Comparison of ENCODE assay signal across 1 cellular context in the genomic region with DNA sequence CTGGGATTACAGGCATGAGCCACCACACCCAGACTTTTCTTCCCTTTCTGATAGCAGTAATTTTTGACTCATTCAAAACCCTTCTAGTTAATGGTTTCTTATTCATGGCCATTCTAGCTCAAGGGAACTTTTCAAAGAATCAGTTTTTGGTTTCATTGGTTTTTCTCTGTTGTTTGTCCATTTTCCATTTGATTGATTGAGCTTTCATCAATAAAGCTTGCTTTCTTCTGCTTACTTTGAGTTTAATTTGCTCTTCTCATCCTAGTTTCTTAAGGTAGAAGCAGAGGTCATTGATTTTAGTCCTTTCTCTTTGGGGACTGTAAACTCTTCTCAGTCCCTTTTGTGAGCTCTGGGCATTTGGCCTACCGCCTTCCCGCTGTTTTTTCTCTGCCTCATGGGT.
TF ChIP-seq lines count a peak whose summit lies in the region.

No MANE protein-coding gene starts in this region.

TF ChIP-seq in GM12878, 131 proteins besides CTCF, POLR2A, EP300 and RAD21 (continued from another document):
- TF ChIP-seq, protein P1, sequence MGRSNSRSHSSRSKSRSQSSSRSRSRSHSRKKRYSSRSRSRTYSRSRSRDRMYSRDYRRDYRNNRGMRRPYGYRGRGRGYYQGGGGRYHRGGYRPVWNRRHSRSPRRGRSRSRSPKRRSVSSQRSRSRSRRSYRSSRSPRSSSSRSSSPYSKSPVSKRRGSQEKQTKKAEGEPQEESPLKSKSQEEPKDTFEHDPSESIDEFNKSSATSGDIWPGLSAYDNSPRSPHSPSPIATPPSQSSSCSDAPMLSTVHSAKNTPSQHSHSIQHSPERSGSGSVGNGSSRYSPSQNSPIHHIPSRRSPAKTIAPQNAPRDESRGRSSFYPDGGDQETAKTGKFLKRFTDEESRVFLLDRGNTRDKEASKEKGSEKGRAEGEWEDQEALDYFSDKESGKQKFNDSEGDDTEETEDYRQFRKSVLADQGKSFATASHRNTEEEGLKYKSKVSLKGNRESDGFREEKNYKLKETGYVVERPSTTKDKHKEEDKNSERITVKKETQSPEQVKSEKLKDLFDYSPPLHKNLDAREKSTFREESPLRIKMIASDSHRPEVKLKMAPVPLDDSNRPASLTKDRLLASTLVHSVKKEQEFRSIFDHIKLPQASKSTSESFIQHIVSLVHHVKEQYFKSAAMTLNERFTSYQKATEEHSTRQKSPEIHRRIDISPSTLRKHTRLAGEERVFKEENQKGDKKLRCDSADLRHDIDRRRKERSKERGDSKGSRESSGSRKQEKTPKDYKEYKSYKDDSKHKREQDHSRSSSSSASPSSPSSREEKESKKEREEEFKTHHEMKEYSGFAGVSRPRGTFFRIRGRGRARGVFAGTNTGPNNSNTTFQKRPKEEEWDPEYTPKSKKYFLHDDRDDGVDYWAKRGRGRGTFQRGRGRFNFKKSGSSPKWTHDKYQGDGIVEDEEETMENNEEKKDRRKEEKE (IDR thresholded peaks at IDR 0.05), result no peak
- TF ChIP-seq RFX5 (IDR thresholded peaks at IDR 0.05; ENCODE audit: low read depth, low read length), result no peak
- TF ChIP-seq, protein P2, sequence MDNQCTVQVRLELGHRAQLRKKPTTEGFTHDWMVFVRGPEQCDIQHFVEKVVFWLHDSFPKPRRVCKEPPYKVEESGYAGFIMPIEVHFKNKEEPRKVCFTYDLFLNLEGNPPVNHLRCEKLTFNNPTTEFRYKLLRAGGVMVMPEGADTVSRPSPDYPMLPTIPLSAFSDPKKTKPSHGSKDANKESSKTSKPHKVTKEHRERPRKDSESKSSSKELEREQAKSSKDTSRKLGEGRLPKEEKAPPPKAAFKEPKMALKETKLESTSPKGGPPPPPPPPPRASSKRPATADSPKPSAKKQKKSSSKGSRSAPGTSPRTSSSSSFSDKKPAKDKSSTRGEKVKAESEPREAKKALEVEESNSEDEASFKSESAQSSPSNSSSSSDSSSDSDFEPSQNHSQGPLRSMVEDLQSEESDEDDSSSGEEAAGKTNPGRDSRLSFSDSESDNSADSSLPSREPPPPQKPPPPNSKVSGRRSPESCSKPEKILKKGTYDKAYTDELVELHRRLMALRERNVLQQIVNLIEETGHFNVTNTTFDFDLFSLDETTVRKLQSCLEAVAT (IDR thresholded peaks at IDR 0.05), result no peak
- TF ChIP-seq, protein P3, sequence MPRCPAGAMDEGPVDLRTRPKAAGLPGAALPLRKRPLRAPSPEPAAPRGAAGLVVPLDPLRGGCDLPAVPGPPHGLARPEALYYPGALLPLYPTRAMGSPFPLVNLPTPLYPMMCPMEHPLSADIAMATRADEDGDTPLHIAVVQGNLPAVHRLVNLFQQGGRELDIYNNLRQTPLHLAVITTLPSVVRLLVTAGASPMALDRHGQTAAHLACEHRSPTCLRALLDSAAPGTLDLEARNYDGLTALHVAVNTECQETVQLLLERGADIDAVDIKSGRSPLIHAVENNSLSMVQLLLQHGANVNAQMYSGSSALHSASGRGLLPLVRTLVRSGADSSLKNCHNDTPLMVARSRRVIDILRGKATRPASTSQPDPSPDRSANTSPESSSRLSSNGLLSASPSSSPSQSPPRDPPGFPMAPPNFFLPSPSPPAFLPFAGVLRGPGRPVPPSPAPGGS (IDR thresholded peaks at IDR 0.05; ENCODE audit: borderline replicate concordance, insufficient read depth, low read depth, low read length, poor library complexity, severe bottlenecking), result no peak
- TF ChIP-seq BMI1 (IDR thresholded peaks at IDR 0.05; ENCODE audit: borderline replicate concordance), result no peak
- TF ChIP-seq RUNX3 (IDR thresholded peaks at IDR 0.05; ENCODE audit: low read length), result no peak
